28 cellular contexts compared by ENCODE assay signal in genomic region chr9:121817476-121817875, GRCh38.
"Had no signal": no experiment of that assay in that cellular context is flagged by ENCODE, and none has a peak within 500 bp of the region (broad histone marks: within the 10 kb centered on the region; RNA-seq: fewer than 3 reads in every experiment).

No MANE protein-coding gene starts in this region.

- H3K27ac Mint-ChIP-seq: immature natural killer cell; nephron; stimulated activated naive B cell treated with anti-CD40 and anti-IgM and Interleukin-4, amounts not matched to agents 10 μg/mL and 1 μg/mL and 100 μg/mL, for 72 hours had no signal

- H3K36me3 ChIP-seq: heart right ventricle, left lung, pancreas, prostate gland, thyroid gland, transverse colon, upper lobe of left lung, vagina had no signal

- H3K36me3 Mint-ChIP-seq: immature natural killer cell; stimulated activated naive B cell treated with anti-CD40 and anti-IgM and Interleukin-4, amounts not matched to agents 10 μg/mL and 1 μg/mL and 100 μg/mL, for 72 hours had no signal

- H3K27ac ChIP-seq: heart right ventricle, left lung, pancreas, prostate gland, skin epidermis, stomach, testis, thyroid gland, transverse colon, upper lobe of left lung, vagina had no signal

- H3K9me3 Mint-ChIP-seq: immature natural killer cell; naive thymus-derived CD8-positive, alpha-beta T cell; nephron; neural crest cell; stimulated activated naive B cell treated with anti-CD40 and anti-IgM and Interleukin-4, amounts not matched to agents 10 μg/mL and 1 μg/mL and 100 μg/mL, for 72 hours had no signal

- ATAC-seq: heart right ventricle; left colon; left lung; naive thymus-derived CD8-positive, alpha-beta T cell; pancreas; right cardiac atrium; sciatic nerve; stimulated activated naive B cell treated with anti-CD40 and anti-IgM and Interleukin-4, amounts not matched to agents 10 μg/mL and 1 μg/mL and 100 μg/mL, for 72 hours; stimulated activated naive CD8-positive, alpha-beta T cell treated with anti-CD3 and anti-CD28 coated beads, Interleukin-15, Interleukin-2, amounts not matched to agents 100 U/mL and 50 U/mL, for 24 hours had no signal

- DNase-seq: heart right ventricle; hippocampal formation; immature natural killer cell; kidney; left colon; left lung; naive thymus-derived CD8-positive, alpha-beta T cell; pancreas; retina; right cardiac atrium; stimulated activated CD4-positive, alpha-beta T cell treated with anti-CD3 and anti-CD28 coated beads, Interleukin-12 subunit alpha, Interleukin-12 subunit beta, amount 100 ng/mL, for 4 hours; stimulated activated CD4-positive, alpha-beta T cell treated with anti-CD3 and anti-CD28 coated beads, Interleukin-15, amount 100 ng/mL, for 24 hours; stimulated activated CD4-positive, alpha-beta T cell treated with anti-CD3 and anti-CD28 coated beads, Interleukin-2, amount 100 ng/mL, for 24 hours; stimulated activated CD4-positive, alpha-beta T cell treated with anti-CD3 and anti-CD28 coated beads, Interleukin-4, amount 100 ng/mL, for 1 hour; stimulated activated naive B cell treated with anti-CD40 and anti-IgM and Interleukin-4, amounts not matched to agents 10 μg/mL and 1 μg/mL and 100 μg/mL, for 72 hours; stimulated activated naive CD8-positive, alpha-beta T cell treated with anti-CD3 and anti-CD28 coated beads, Interleukin-15, Interleukin-2, amounts not matched to agents 100 U/mL and 50 U/mL, for 24 hours; stomach; testis; thyroid gland; transverse colon; upper lobe of left lung had no signal

- H3K27me3 ChIP-seq: left lung, pancreas, stomach, testis, thyroid gland, transverse colon, upper lobe of left lung, vagina had no signal

- H3K4me3 ChIP-seq: heart right ventricle, left lung, lung, pancreas, prostate gland, skin epidermis, stomach, testis, thyroid gland, transverse colon, upper lobe of left lung, vagina had no signal

- H3K9me3 ChIP-seq: heart right ventricle, left lung, pancreas, prostate gland, stomach, testis, thyroid gland, transverse colon, upper lobe of left lung, vagina had no signal

- H3K4me3 Mint-ChIP-seq: immature natural killer cell; naive thymus-derived CD8-positive, alpha-beta T cell; nephron; stimulated activated naive B cell treated with anti-CD40 and anti-IgM and Interleukin-4, amounts not matched to agents 10 μg/mL and 1 μg/mL and 100 μg/mL, for 72 hours had no signal

- H3K4me1 ChIP-seq: left lung, pancreas, prostate gland, testis had no signal

- H3K27me3 Mint-ChIP-seq: naive thymus-derived CD8-positive, alpha-beta T cell had no signal

- H3K4me1 Mint-ChIP-seq: immature natural killer cell had no signal
